Comparison of ENCODE assay signal across 8 cellular contexts in the genomic region with DNA sequence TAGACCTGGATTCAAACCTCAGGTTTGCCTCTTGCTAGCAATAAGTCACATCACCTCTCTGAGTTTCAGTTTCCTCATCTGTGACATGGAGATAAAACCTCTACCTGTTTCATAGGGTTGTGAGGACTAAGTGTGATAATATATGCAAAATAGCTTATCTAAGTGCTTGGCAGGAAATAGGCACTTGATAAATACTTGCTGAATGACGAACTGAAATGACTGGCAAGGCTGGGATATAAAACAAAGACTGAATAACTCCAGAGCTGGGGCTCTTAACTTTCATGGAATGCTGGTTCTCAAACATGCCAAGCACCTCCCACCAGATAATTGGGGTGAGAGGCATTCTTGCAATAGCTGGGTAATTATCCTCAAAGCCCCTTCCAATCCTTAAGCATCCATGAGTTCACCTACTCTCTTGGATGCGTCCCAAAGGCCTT.
DNase-seq lines count a peak whose midpoint lies in the region; ATAC-seq, FAIRE-seq and TF ChIP-seq lines count a peak whose summit lies in the region.
"Had no signal": no experiment of that assay in that cellular context is flagged by ENCODE, and none has a peak within 500 bp of the region (broad histone marks: within the 10 kb centered on the region; RNA-seq: fewer than 3 reads in every experiment).

No MANE protein-coding gene starts in this region.

- no peak overlapping the region for H3K27ac Mint-ChIP-seq in stimulated activated effector memory CD8-positive, alpha-beta T cell treated with anti-CD3 and anti-CD28 coated beads, Interleukin-12 subunit alpha, Interleukin-12 subunit beta, amount 100 ng/mL, for 72 hours

- H3K27ac ChIP-seq in SJSA1 (peak overlapping the region; percentile 99), dorsolateral prefrontal cortex (no peak overlapping the region)

- intact Hi-C loops in dorsolateral prefrontal cortex (cut with DNase I): no loop called here

- H3K9me3 Mint-ChIP-seq in stimulated activated effector memory CD8-positive, alpha-beta T cell treated with anti-CD3 and anti-CD28 coated beads, Interleukin-12 subunit alpha, Interleukin-12 subunit beta, amount 100 ng/mL, for 72 hours: no peaks in the 10 kb centered on the region
- H3K9me3 Mint-ChIP-seq: immature natural killer cell had no signal

- no peak for TF ChIP-seq POLR2A in H54 (IDR thresholded peaks at IDR 0.05; ENCODE audit: low read depth, low read length)

- no peaks in the 10 kb centered on the region for H3K36me3 ChIP-seq in SJSA1

- H3K4me1 ChIP-seq in SJSA1 (replicated peaks): peaks cover 69% of the 10 kb centered on the region

- TF ChIP-seq CTCF in fibroblast of villous mesenchyme (IDR thresholded peaks at IDR 0.05; ENCODE audit: insufficient read depth, low read depth, low read length) (no peak), dorsolateral prefrontal cortex (IDR thresholded peaks at IDR 0.05 in 54 of 56, conservative IDR thresholded peaks at IDR 0.05 in 2 of 56; ENCODE audit: low read depth in 1 of 56, partially characterized antibody in 56 of 56) (no peak)

- ATAC-seq in stimulated activated effector memory CD8-positive, alpha-beta T cell treated with anti-CD3 and anti-CD28 coated beads, Interleukin-12 subunit alpha, Interleukin-12 subunit beta, amount 100 ng/mL, for 72 hours: peak; percentile 26
- ATAC-seq in GM21528 (IDR thresholded peaks at IDR 0.05; ENCODE audit: low FRiP score, unreplicated experiment): no peak

- no peaks in the 10 kb centered on the region for H3K36me3 Mint-ChIP-seq in stimulated activated effector memory CD8-positive, alpha-beta T cell treated with anti-CD3 and anti-CD28 coated beads, Interleukin-12 subunit alpha, Interleukin-12 subunit beta, amount 100 ng/mL, for 72 hours

- peak; percentile 21 for DNase-seq in H54 (ENCODE audit: insufficient read length, low spot score)
- DNase-seq in SJSA1 (ENCODE audit: low read depth in 1 of 2, low spot score in 2 of 2): peak; percentile 97 to 99
- peak; percentile 36 for DNase-seq in fibroblast of villous mesenchyme (ENCODE audit: low read depth)
- no peak for DNase-seq in stimulated activated effector memory CD8-positive, alpha-beta T cell treated with anti-CD3 and anti-CD28 coated beads, Interleukin-12 subunit alpha, Interleukin-12 subunit beta, amount 100 ng/mL, for 72 hours (ENCODE audit: low spot score in 2 of 2)
- DNase-seq in dorsolateral prefrontal cortex: no peak
- no peak for DNase-seq in NCI-H146 (lab: John Stamatoyannopoulos, UW)
- DNase-seq: immature natural killer cell had no signal

- no peaks in the 10 kb centered on the region for H3K27me3 ChIP-seq in SJSA1 (replicated peaks)
- H3K27me3 ChIP-seq in dorsolateral prefrontal cortex: no peaks in the 10 kb centered on the region

- H3K4me3 ChIP-seq in SJSA1: no peak overlapping the region
- H3K4me3 ChIP-seq in fibroblast of villous mesenchyme (ENCODE audit: low read depth, low read length): no peak overlapping the region
- H3K4me3 ChIP-seq in dorsolateral prefrontal cortex: no peak overlapping the region

- H3K4me1 Mint-ChIP-seq in stimulated activated effector memory CD8-positive, alpha-beta T cell treated with anti-CD3 and anti-CD28 coated beads, Interleukin-12 subunit alpha, Interleukin-12 subunit beta, amount 100 ng/mL, for 72 hours: peaks cover 29% of the 10 kb centered on the region

- FAIRE-seq in H54 (lab: Jason Lieb, UNC): no peak

- no peak overlapping the region for H3K4me3 Mint-ChIP-seq in stimulated activated effector memory CD8-positive, alpha-beta T cell treated with anti-CD3 and anti-CD28 coated beads, Interleukin-12 subunit alpha, Interleukin-12 subunit beta, amount 100 ng/mL, for 72 hours
- H3K4me3 Mint-ChIP-seq: immature natural killer cell had no signal

- no peaks in the 10 kb centered on the region for H3K9me3 ChIP-seq in SJSA1 (replicated peaks)

Comparison
In these comparisons a context has a peak if more than half of its experiments do, and no peak if none do; other contexts are left out.
1. DNase-seq: peak in H54 (single experiment), SJSA1 (2 of 2) and fibroblast of villous mesenchyme (single experiment); none in stimulated activated effector memory CD8-positive, alpha-beta T cell treated with anti-CD3 and anti-CD28 coated beads, Interleukin-12 subunit alpha, Interleukin-12 subunit beta, amount 100 ng/mL, for 72 hours (0 of 2), dorsolateral prefrontal cortex (0 of 10) and NCI-H146 (single experiment).